Comparison of ENCODE assay signal across 8 cellular contexts in genomic region chrX:48648299-48648698, GRCh38. TPM values are rescaled to one million over a fixed set of nuclear protein-coding genes. Genes with fewer than 3 reads are reported as not detected.
DNase-seq lines count a peak whose midpoint lies in the region; ATAC-seq and TF ChIP-seq lines count a peak whose summit lies in the region.

No MANE protein-coding gene starts in this region.

- intact Hi-C loops in A673 (cut with micrococcal nuclease; ENCODE audit: unreplicated experiment), result no loop called here

- H3K36me3 ChIP-seq in A673 (ENCODE audit: insufficient read depth, low read length, poor library complexity, severe bottlenecking), result no peaks in the 10 kb centered on the region

- no peaks in the 10 kb centered on the region for H3K27me3 ChIP-seq in A673 (replicated peaks; ENCODE audit: insufficient read depth, low read depth, low read length, poor library complexity)

- POLR2A ChIA-PET in A673 (lab: Charles Lee; ENCODE audit: low non-redundant PET), result no interaction called here

- no peaks in the 10 kb centered on the region for H3K4me1 ChIP-seq in A673 (ENCODE audit: insufficient read depth, low read length, poor library complexity, severe bottlenecking)

- DNase-seq in A673 (ENCODE audit: low spot score) (peak; percentile 58), GM12865 (ENCODE audit: low read depth) (peak; percentile 45), NCI-H460 (ENCODE audit: extremely low read depth, low read depth) (peak; percentile 54), foreskin melanocyte (peak; percentile 13), nucleus accumbens (lab: John Stamatoyannopoulos, UW) (peak in 38 of 56 donors; percentile 0 to 57 (median 7))
- DNase-seq in activated T-cell treated with anti-CD3 and anti-CD28 coated beads, Interleukin-2, amount 50 U/mL, for 1 hour, result peak; percentile 29

- H3K9me3 ChIP-seq in A673 (ENCODE audit: low read depth, low read length, poor library complexity, severe bottlenecking), result no peaks in the 10 kb centered on the region

- BruUV-seq in A673 (replicated peaks; lab: Mats Ljungman, UMichigan), result no TSS peak

- H3K4me3 ChIP-seq in A673 (ENCODE audit: low read depth, low read length, poor library complexity, severe bottlenecking) (no peak overlapping the region), GM12865 (ENCODE audit: low read depth, low read length) (no peak overlapping the region)

- H3K27ac ChIP-seq in A673 (ENCODE audit: low read depth, low read length, poor library complexity, severe bottlenecking), result no peak overlapping the region

- ATAC-seq in GM19351 (IDR thresholded peaks at IDR 0.05; ENCODE audit: unreplicated experiment) (no peak), GM19397 (IDR thresholded peaks at IDR 0.05; ENCODE audit: unreplicated experiment) (no peak)

- CTCF ChIA-PET in A673 (lab: Charles Lee), result interaction anchor here (0.6 to 1.3 kb wide), 5 partner anchors 271 to 1230 kb away, joined by 3 to 10 read pairs (median 3); no protein-coding TSS in a partner anchor

- peak; percentile 45; the same call in 1 of the 2 replicates for TF ChIP-seq CTCF in A673 (conservative IDR thresholded peaks at IDR 0.05; ENCODE audit: low read depth, low read length)
- TF ChIP-seq CTCF in GM12865 (IDR thresholded peaks at IDR 0.05; ENCODE audit: insufficient read depth, low read depth, low read length, missing control alignments), result peak; percentile 13

RNA-seq across cellular contexts. Expression of gene WAS, which starts 35.3 kb away (rescaled TPM):
- 0.90 and 1.1 TPM in 2 replicates for total RNA-seq in A673 (2021)
- total RNA-seq in NCI-H460 (2014; rRNA removed; shearing (Covaris generic)), result 0.20 TPM in 1 of 2 replicates, not detected in the other
- 0.96 TPM in 1 of 2 replicates, not detected in the other for polyA plus RNA-seq in NCI-H460 (2014; cell fraction: nucleus; rRNA removed)

RNA-seq across cellular contexts. Expression of gene SUV39H1, which starts 48.2 kb away (rescaled TPM):
- 29.4 and 29.9 TPM in 2 replicates for total RNA-seq in A673 (2021)
- total RNA-seq in NCI-H460 (2014; rRNA removed; shearing (Covaris generic)), result 9.0 and 9.5 TPM in 2 replicates
- polyA plus RNA-seq in NCI-H460 (2014; cell fraction: nucleus; rRNA removed), result 23.7 and 27.5 TPM in 2 replicates

RNA-seq across cellular contexts. Expression of gene WDR13, which starts 51.0 kb away (rescaled TPM):
- 48.1 and 58.7 TPM in 2 replicates for total RNA-seq in A673 (2021)
- total RNA-seq in NCI-H460 (2014; rRNA removed; shearing (Covaris generic)), result 77.2 and 81.0 TPM in 2 replicates
- polyA plus RNA-seq in NCI-H460 (2014; cell fraction: nucleus; rRNA removed), result 201 and 225 TPM in 2 replicates

Comparison
In these comparisons a context has a peak if more than half of its experiments do, and no peak if none do; other contexts are left out.
1. DNase-seq: peak in every context shown above with its lines; median percentile 58 in A673; 54 in NCI-H460; 45 in GM12865; 29 in activated T-cell treated with anti-CD3 and anti-CD28 coated beads, Interleukin-2, amount 50 U/mL, for 1 hour; 13 in foreskin melanocyte; 7 in nucleus accumbens.